23 cellular contexts compared by ENCODE assay signal in genomic region chr17:45686250-45686649, GRCh38.
"Had no signal": no experiment of that assay in that cellular context is flagged by ENCODE, and none has a peak within 500 bp of the region (broad histone marks: within the 10 kb centered on the region; RNA-seq: fewer than 3 reads in every experiment).

No MANE protein-coding gene starts in this region.

- ATAC-seq: left cardiac atrium; natural killer cell treated with Interleukin-12 subunit alpha and Interleukin-12 subunit beta and Interleukin-15 and Interleukin-18, amount 100 ng/mL, for 72 hours had no signal

- H3K4me3 ChIP-seq: hepatocyte, left ventricle myocardium inferior, lung, neural progenitor cell, ovary, right atrium auricular region, suprapubic skin, tibial artery, upper lobe of left lung, uterus had no signal

- H3K79me2 ChIP-seq: hepatocyte had no signal

- H2AFZ ChIP-seq: hepatocyte, neural progenitor cell had no signal

- H3K9me3 ChIP-seq: left ventricle myocardium inferior, ovary, right atrium auricular region, suprapubic skin, tibial artery, upper lobe of left lung, uterus had no signal

- H3K27ac ChIP-seq: hepatocyte, left ventricle myocardium inferior, neural progenitor cell, ovary, right atrium auricular region, suprapubic skin, tibial artery, upper lobe of left lung, uterus had no signal

- H3K4me2 ChIP-seq: hepatocyte, neural progenitor cell had no signal

- H3K4me1 ChIP-seq: left ventricle myocardium inferior, neural progenitor cell, right atrium auricular region, tibial artery, upper lobe of left lung, uterus had no signal

- H3K27me3 ChIP-seq: neural progenitor cell, ovary, right atrium auricular region, upper lobe of left lung, uterus had no signal

- H3K36me3 ChIP-seq: left ventricle myocardium inferior, neural progenitor cell, ovary, right atrium auricular region, suprapubic skin, tibial artery, upper lobe of left lung, uterus had no signal

- H3K9ac ChIP-seq: neural progenitor cell had no signal

- FAIRE-seq: kidney, small intestine had no signal

- DNase-seq: effector CD8-positive, alpha-beta T cell; foreskin melanocyte; head of caudate nucleus; kidney; left cardiac atrium; left ventricle myocardium inferior; mesenchymal stem cell; midbrain; nucleus accumbens; ovary; small intestine; stimulated activated CD4-positive, alpha-beta T cell treated with anti-CD3 and anti-CD28 coated beads, Interleukin-12 subunit alpha, Interleukin-12 subunit beta, amount 100 ng/mL, for 4 hours; stimulated activated CD4-positive, alpha-beta T cell treated with anti-CD3 and anti-CD28 coated beads, Interleukin-2, amount 100 ng/mL, for 48 hours; stimulated activated naive CD4-positive, alpha-beta T cell treated with Interleukin-2 at 50 U/mL for 16 hours; tibial artery; upper lobe of left lung; uterus had no signal
